Comparison of ENCODE assay signal across 9 cellular contexts in genomic region chr2:158507141-158507540, GRCh38. TPM values are rescaled to one million over a fixed set of nuclear protein-coding genes. Genes with fewer than 3 reads are reported as not detected.
A peak's percentile ranks its signal among the peaks of the same experiment; 100 is the strongest.
DNase-seq lines count a peak whose midpoint lies in the region; ATAC-seq, FAIRE-seq and TF ChIP-seq lines count a peak whose summit lies in the region.
"Had no signal": no experiment of that assay in that cellular context is flagged by ENCODE, and none has a peak within 500 bp of the region (broad histone marks: within the 10 kb centered on the region; RNA-seq: fewer than 3 reads in every experiment).

No MANE protein-coding gene starts in this region.

- H3K4me3 Mint-ChIP-seq in activated CD4-positive, alpha-beta memory T cell treated with anti-CD3 and anti-CD28 coated beads for 36 hours: no peak overlapping the region
- no peak overlapping the region for H3K4me3 Mint-ChIP-seq in activated CD4-positive, alpha-beta memory T cell treated with anti-CD3 and anti-CD28 coated beads, Interleukin-2, amount 10 ng/mL, durations not matched to agents 7 days and 5 days

- H3K36me3 Mint-ChIP-seq in activated CD4-positive, alpha-beta memory T cell treated with anti-CD3 and anti-CD28 coated beads for 36 hours: no peaks in the 10 kb centered on the region
- no peaks in the 10 kb centered on the region for H3K36me3 Mint-ChIP-seq in activated CD4-positive, alpha-beta memory T cell treated with anti-CD3 and anti-CD28 coated beads, Interleukin-2, amount 10 ng/mL, durations not matched to agents 7 days and 5 days (ENCODE audit: low read depth)

- ATAC-seq in GM21381 (IDR thresholded peaks at IDR 0.05; ENCODE audit: unreplicated experiment) (peak; percentile 68), HG03378 (IDR thresholded peaks at IDR 0.05; ENCODE audit: unreplicated experiment) (peak; percentile 73), SK-N-SH treated with all-trans-retinoic acid at 6 μM for 48 hours (no peak)
- ATAC-seq: left colon had no signal

- H3K4me1 Mint-ChIP-seq in activated CD4-positive, alpha-beta memory T cell treated with anti-CD3 and anti-CD28 coated beads for 36 hours (ENCODE audit: low read depth): peaks cover 32% of the 10 kb centered on the region
- H3K4me1 Mint-ChIP-seq in activated CD4-positive, alpha-beta memory T cell treated with anti-CD3 and anti-CD28 coated beads, Interleukin-2, amount 10 ng/mL, durations not matched to agents 7 days and 5 days: peaks cover 24% of the 10 kb centered on the region

- CTCF ChIA-PET in activated CD4-positive, alpha-beta memory T cell treated with anti-CD3 and anti-CD28 coated beads for 36 hours (lab: Charles Lee): interaction anchor here (0.6 to 1.2 kb wide), 3 partner anchors 10 to 45 kb away, joined by 3 to 4 read pairs (median 3); no protein-coding TSS in a partner anchor
- CTCF ChIA-PET in activated CD4-positive, alpha-beta memory T cell treated with anti-CD3 and anti-CD28 coated beads, Interleukin-2, amount 10 ng/mL, durations not matched to agents 7 days and 5 days (lab: Charles Lee): interaction anchor here (0.6 kb wide), 1 partner anchor 482 kb away, joined by 3 read pairs; no protein-coding TSS in a partner anchor

- H3K9me3 Mint-ChIP-seq in activated CD4-positive, alpha-beta memory T cell treated with anti-CD3 and anti-CD28 coated beads for 36 hours: no peaks in the 10 kb centered on the region
- no peaks in the 10 kb centered on the region for H3K9me3 Mint-ChIP-seq in activated CD4-positive, alpha-beta memory T cell treated with anti-CD3 and anti-CD28 coated beads, Interleukin-2, amount 10 ng/mL, durations not matched to agents 7 days and 5 days

- H3K27me3 Mint-ChIP-seq in activated CD4-positive, alpha-beta memory T cell treated with anti-CD3 and anti-CD28 coated beads for 36 hours: no peaks in the 10 kb centered on the region
- no peaks in the 10 kb centered on the region for H3K27me3 Mint-ChIP-seq in activated CD4-positive, alpha-beta memory T cell treated with anti-CD3 and anti-CD28 coated beads, Interleukin-2, amount 10 ng/mL, durations not matched to agents 7 days and 5 days

- peak; percentile 55 for DNase-seq in activated CD4-positive, alpha-beta memory T cell treated with anti-CD3 and anti-CD28 coated beads for 36 hours
- no peak for DNase-seq in activated CD4-positive, alpha-beta memory T cell treated with anti-CD3 and anti-CD28 coated beads, Interleukin-2, amount 10 ng/mL, durations not matched to agents 7 days and 5 days
- DNase-seq in NCI-H526 (lab: John Stamatoyannopoulos, UW) (no peak), 8988T (no peak)
- DNase-seq: left colon had no signal

- H3K27ac Mint-ChIP-seq in activated CD4-positive, alpha-beta memory T cell treated with anti-CD3 and anti-CD28 coated beads for 36 hours: peak overlapping the region; percentile 11
- no peak overlapping the region for H3K27ac Mint-ChIP-seq in activated CD4-positive, alpha-beta memory T cell treated with anti-CD3 and anti-CD28 coated beads, Interleukin-2, amount 10 ng/mL, durations not matched to agents 7 days and 5 days

- intact Hi-C loops in activated CD4-positive, alpha-beta memory T cell treated with anti-CD3 and anti-CD28 coated beads for 36 hours (cut with micrococcal nuclease): loop anchor here (2.0 to 5.0 kb wide), 5 partner anchors 22 to 610 kb away; partner anchors contain the start of genes CCDC148 and PKP4

- POLR2A ChIA-PET in activated CD4-positive, alpha-beta memory T cell treated with anti-CD3 and anti-CD28 coated beads for 36 hours (lab: Charles Lee): interaction anchor here (1.0 kb wide), 1 partner anchor 609 kb away, joined by 4 read pairs; no protein-coding TSS in a partner anchor
- POLR2A ChIA-PET in activated CD4-positive, alpha-beta memory T cell treated with anti-CD3 and anti-CD28 coated beads, Interleukin-2, amount 10 ng/mL, durations not matched to agents 7 days and 5 days (lab: Charles Lee): no interaction called here

- FAIRE-seq in islet of Langerhans (lab: Jason Lieb, UNC): peak; percentile 85

TF ChIP-seq in SK-N-SH treated with all-trans-retinoic acid at 6 μM for 48 hours, 23 proteins besides CTCF, POLR2A, EP300 and RAD21:
- TF ChIP-seq ZFP30 (CRISPR knock-in tag; IDR thresholded peaks at IDR 0.05): no peak
- no peak for TF ChIP-seq ESRRG (CRISPR knock-in tag; IDR thresholded peaks at IDR 0.05)
- TF ChIP-seq, protein P1, sequence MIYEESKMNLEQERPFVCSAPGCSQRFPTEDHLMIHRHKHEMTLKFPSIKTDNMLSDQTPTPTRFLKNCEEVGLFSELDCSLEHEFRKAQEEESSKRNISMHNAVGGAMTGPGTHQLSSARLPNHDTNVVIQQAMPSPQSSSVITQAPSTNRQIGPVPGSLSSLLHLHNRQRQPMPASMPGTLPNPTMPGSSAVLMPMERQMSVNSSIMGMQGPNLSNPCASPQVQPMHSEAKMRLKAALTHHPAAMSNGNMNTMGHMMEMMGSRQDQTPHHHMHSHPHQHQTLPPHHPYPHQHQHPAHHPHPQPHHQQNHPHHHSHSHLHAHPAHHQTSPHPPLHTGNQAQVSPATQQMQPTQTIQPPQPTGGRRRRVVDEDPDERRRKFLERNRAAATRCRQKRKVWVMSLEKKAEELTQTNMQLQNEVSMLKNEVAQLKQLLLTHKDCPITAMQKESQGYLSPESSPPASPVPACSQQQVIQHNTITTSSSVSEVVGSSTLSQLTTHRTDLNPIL (CRISPR knock-in tag; IDR thresholded peaks at IDR 0.05; ENCODE audit: low read depth): no peak
- no peak for TF ChIP-seq ZNF565 (CRISPR knock-in tag; conservative IDR thresholded peaks at IDR 0.05; ENCODE audit: low read depth)
- TF ChIP-seq, protein P2, sequence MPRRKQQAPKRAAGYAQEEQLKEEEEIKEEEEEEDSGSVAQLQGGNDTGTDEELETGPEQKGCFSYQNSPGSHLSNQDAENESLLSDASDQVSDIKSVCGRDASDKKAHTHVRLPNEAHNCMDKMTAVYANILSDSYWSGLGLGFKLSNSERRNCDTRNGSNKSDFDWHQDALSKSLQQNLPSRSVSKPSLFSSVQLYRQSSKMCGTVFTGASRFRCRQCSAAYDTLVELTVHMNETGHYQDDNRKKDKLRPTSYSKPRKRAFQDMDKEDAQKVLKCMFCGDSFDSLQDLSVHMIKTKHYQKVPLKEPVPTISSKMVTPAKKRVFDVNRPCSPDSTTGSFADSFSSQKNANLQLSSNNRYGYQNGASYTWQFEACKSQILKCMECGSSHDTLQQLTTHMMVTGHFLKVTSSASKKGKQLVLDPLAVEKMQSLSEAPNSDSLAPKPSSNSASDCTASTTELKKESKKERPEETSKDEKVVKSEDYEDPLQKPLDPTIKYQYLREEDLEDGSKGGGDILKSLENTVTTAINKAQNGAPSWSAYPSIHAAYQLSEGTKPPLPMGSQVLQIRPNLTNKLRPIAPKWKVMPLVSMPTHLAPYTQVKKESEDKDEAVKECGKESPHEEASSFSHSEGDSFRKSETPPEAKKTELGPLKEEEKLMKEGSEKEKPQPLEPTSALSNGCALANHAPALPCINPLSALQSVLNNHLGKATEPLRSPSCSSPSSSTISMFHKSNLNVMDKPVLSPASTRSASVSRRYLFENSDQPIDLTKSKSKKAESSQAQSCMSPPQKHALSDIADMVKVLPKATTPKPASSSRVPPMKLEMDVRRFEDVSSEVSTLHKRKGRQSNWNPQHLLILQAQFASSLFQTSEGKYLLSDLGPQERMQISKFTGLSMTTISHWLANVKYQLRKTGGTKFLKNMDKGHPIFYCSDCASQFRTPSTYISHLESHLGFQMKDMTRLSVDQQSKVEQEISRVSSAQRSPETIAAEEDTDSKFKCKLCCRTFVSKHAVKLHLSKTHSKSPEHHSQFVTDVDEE (CRISPR knock-in tag; IDR thresholded peaks at IDR 0.05): no peak
- TF ChIP-seq BACH2 (CRISPR knock-in tag; IDR thresholded peaks at IDR 0.05; ENCODE audit: borderline replicate concordance): no peak
- TF ChIP-seq ZNF8 (CRISPR knock-in tag; IDR thresholded peaks at IDR 0.05): no peak

RNA-seq across cellular contexts. Expression of gene PKP4, which starts 50.4 kb away (rescaled TPM):
- 10 to 100 TPM; 41.4 to 43.1 TPM for total RNA-seq in activated CD4-positive, alpha-beta memory T cell treated with anti-CD3 and anti-CD28 coated beads for 36 hours
- 10 to 100 TPM; 33.8 to 34.1 TPM for total RNA-seq in activated CD4-positive, alpha-beta memory T cell treated with anti-CD3 and anti-CD28 coated beads, Interleukin-2, amount 10 ng/mL, durations not matched to agents 7 days and 5 days

RNA-seq across cellular contexts. Expression of gene CCDC148, which starts 50.6 kb away (rescaled TPM):
- total RNA-seq in activated CD4-positive, alpha-beta memory T cell treated with anti-CD3 and anti-CD28 coated beads for 36 hours: under 1 TPM in 1 of 2 experiments, not detected in 1; 0.29 TPM
- total RNA-seq in activated CD4-positive, alpha-beta memory T cell treated with anti-CD3 and anti-CD28 coated beads, Interleukin-2, amount 10 ng/mL, durations not matched to agents 7 days and 5 days: not detected
